ENCODE assay signal across 16 cellular contexts in genomic region chr2:187877391-187877790, GRCh38.
DNase-seq lines count a peak whose midpoint lies in the region; ATAC-seq and TF ChIP-seq lines count a peak whose summit lies in the region.
"Had no signal": no experiment of that assay in that cellular context is flagged by ENCODE, and none has a peak within 500 bp of the region (broad histone marks: within the 10 kb centered on the region; RNA-seq: fewer than 3 reads in every experiment).

No MANE protein-coding gene starts in this region.

- no peak overlapping the region for H2BK120ac ChIP-seq in neuronal stem cell (ENCODE audit: low read depth, low read length)

- H2BK15ac ChIP-seq in neuronal stem cell (ENCODE audit: low read length) = no peak overlapping the region

- peak overlapping the region; percentile 36 for H2AFZ ChIP-seq in neuronal stem cell (ENCODE audit: low read length)

- no peak overlapping the region for H3K4me2 ChIP-seq in neuronal stem cell (ENCODE audit: insufficient read depth, low read length, poor library complexity, severe bottlenecking)

- no peak overlapping the region for H2BK5ac ChIP-seq in neuronal stem cell (ENCODE audit: low read length)

- intact Hi-C loops in dorsolateral prefrontal cortex (cut with DNase I) = no loop called here

- H3K18ac ChIP-seq in neuronal stem cell (ENCODE audit: low read length) = no peak overlapping the region

- H3K27ac ChIP-seq in dorsolateral prefrontal cortex = peak overlapping the region in 31 of 59 donors; percentile 1 to 81 (median 57)
- no peak overlapping the region for H3K27ac ChIP-seq in neuronal stem cell (replicated peaks; ENCODE audit: low read length)
- H3K27ac ChIP-seq: Peyer's patch, SJSA1 had no signal

- no peak overlapping the region for H2BK12ac ChIP-seq in neuronal stem cell (ENCODE audit: low read length)

- H3K9ac ChIP-seq in neuronal stem cell (ENCODE audit: low read depth, low read length, poor library complexity) = no peak overlapping the region

- no peak overlapping the region for H4K8ac ChIP-seq in neuronal stem cell (ENCODE audit: low read depth, low read length)

- no peak overlapping the region for H3K14ac ChIP-seq in neuronal stem cell (ENCODE audit: low read length)

- no peak overlapping the region for H3K4ac ChIP-seq in neuronal stem cell (ENCODE audit: low read length)

- H3K23ac ChIP-seq in neuronal stem cell (ENCODE audit: low read depth, low read length, poor library complexity) = no peak overlapping the region

- no peak overlapping the region for H4K91ac ChIP-seq in neuronal stem cell (ENCODE audit: low read depth, low read length, poor library complexity)

- in situ Hi-C loops in G401 (cut with HindIII; ENCODE audit: low sequenced_read_pairs) = no loop called here

- H3K27me3 ChIP-seq in dorsolateral prefrontal cortex (no peaks in the 10 kb centered on the region), neuronal stem cell (ENCODE audit: control insufficient read depth in 3 of 3, insufficient read depth in 3 of 3, low read depth in 1 of 3, low read length in 3 of 3) (no peaks in the 10 kb centered on the region)
- H3K27me3 ChIP-seq: Peyer's patch, SJSA1 had no signal

- DNase-seq in dorsolateral prefrontal cortex = no peak
- peak; percentile 33 for DNase-seq in inferior parietal cortex (ENCODE audit: extremely low spot score)
- no peak for DNase-seq in neuronal stem cell (ENCODE audit: low spot score)
- DNase-seq in NCI-H2081 treated with DMSO at 0.1 percent for 48 hours (lab: John Stamatoyannopoulos, UW) = no peak
- DNase-seq in G401 (ENCODE audit: low spot score) = no peak
- DNase-seq: GDM1; HCEC 1CT; IMR-90; NCI-H1417 treated with DMSO at 0.1 percent for 48 hours; NCI-H1930; NCI-H2171 treated with DMSO at 0.1 percent for 48 hours; NK-92 treated with Interleukin-12 subunit alpha and Interleukin-12 subunit beta, amount 100 ng/mL, for 24 hours; Peyer's patch had no signal

- H3K9me3 ChIP-seq in neuronal stem cell (replicated peaks in 1 of 2; ENCODE audit: control insufficient read depth in 2 of 2, insufficient read depth in 1 of 2, low read depth in 1 of 2, low read length in 2 of 2) = no peaks in the 10 kb centered on the region
- H3K9me3 ChIP-seq: Peyer's patch, SJSA1 had no signal

- TF ChIP-seq CTCF in dorsolateral prefrontal cortex (IDR thresholded peaks at IDR 0.05 in 54 of 56, conservative IDR thresholded peaks at IDR 0.05 in 2 of 56; ENCODE audit: low read depth in 1 of 56, partially characterized antibody in 56 of 56) = no peak

- no peak overlapping the region for H2AK5ac ChIP-seq in neuronal stem cell (ENCODE audit: low read depth, low read length)

- ATAC-seq in HG02678 (IDR thresholded peaks at IDR 0.05; ENCODE audit: unreplicated experiment) (no peak), GM18858 (IDR thresholded peaks at IDR 0.05; ENCODE audit: unreplicated experiment) (no peak)

- no peaks in the 10 kb centered on the region for H3K36me3 ChIP-seq in neuronal stem cell (replicated peaks in 1 of 2; ENCODE audit: control insufficient read depth in 2 of 2, insufficient read depth in 2 of 2, low read length in 2 of 2)
- H3K36me3 ChIP-seq: Peyer's patch, SJSA1 had no signal

- no peaks in the 10 kb centered on the region for H3K79me1 ChIP-seq in neuronal stem cell (ENCODE audit: low read depth, low read length)

- peak overlapping the region in 1 of 59 donors; percentile 3 for H3K4me3 ChIP-seq in dorsolateral prefrontal cortex
- no peak overlapping the region for H3K4me3 ChIP-seq in neuronal stem cell (ENCODE audit: low read length in 2 of 2)
- H3K4me3 ChIP-seq: Peyer's patch, SJSA1 had no signal

- no peaks in the 10 kb centered on the region for H3K4me1 ChIP-seq in neuronal stem cell (ENCODE audit: control insufficient read depth in 2 of 2, insufficient read depth in 1 of 2, low read depth in 1 of 2, low read length in 2 of 2)
- H3K4me1 ChIP-seq: Peyer's patch, SJSA1 had no signal
